Comparison of ENCODE assay signal across 7 cellular contexts in genomic region chr11:62611705-62612365, GRCh38. TPM values are rescaled to one million over a fixed set of nuclear protein-coding genes. Genes with fewer than 3 reads are reported as not detected.
DNase-seq lines count a peak whose midpoint lies in the region; ATAC-seq and TF ChIP-seq lines count a peak whose summit lies in the region.

No MANE protein-coding gene starts in this region.

- H3K9me3 ChIP-seq in aorta (ENCODE audit: control insufficient read depth, low read length): no peaks in the 10 kb centered on the region

- no peaks in the 10 kb centered on the region for H3K27me3 Mint-ChIP-seq in activated T-helper 1 cell treated with anti-CD3 and anti-CD28 coated beads, Interleukin-12 subunit alpha, Interleukin-12 subunit beta, Interleukin-2, Interleukin-4 antibody, amounts not matched to agents 30 ng/mL and 10 ng/mL and 1 ng/mL, durations not matched to agents 14 hours and 24 hours and 36 hours (ENCODE audit: insufficient read depth)

- intact Hi-C loops in activated T-helper 1 cell treated with anti-CD3 and anti-CD28 coated beads, Interleukin-12 subunit alpha, Interleukin-12 subunit beta, Interleukin-2, Interleukin-4 antibody, amounts not matched to agents 30 ng/mL and 10 ng/mL and 1 ng/mL, durations not matched to agents 14 hours and 24 hours and 36 hours (cut with micrococcal nuclease): loop anchor here (1.0 to 5.0 kb wide), 6 partner anchors 10 to 140 kb away; partner anchors contain the start of genes C11orf98, CSKMT, GANAB and INTS5
- intact Hi-C loops in aorta (cut with DNase I): no loop called here

- peak overlapping the region; percentile 97 for H3K27ac Mint-ChIP-seq in activated T-helper 1 cell treated with anti-CD3 and anti-CD28 coated beads, Interleukin-12 subunit alpha, Interleukin-12 subunit beta, Interleukin-2, Interleukin-4 antibody, amounts not matched to agents 30 ng/mL and 10 ng/mL and 1 ng/mL, durations not matched to agents 14 hours and 24 hours and 36 hours

- WGBS in aorta, 2 donors: 0% methylated on average over 32 to 34 of the region's 34 CpGs

- ATAC-seq in GM18502 (IDR thresholded peaks at IDR 0.05; ENCODE audit: poor library complexity, unreplicated experiment): peak; percentile 20
- ATAC-seq in HG02642 (IDR thresholded peaks at IDR 0.05; ENCODE audit: poor library complexity, unreplicated experiment): peak; percentile 22
- ATAC-seq in aorta (ENCODE audit: low FRiP score): peak; percentile 17

- H3K4me1 ChIP-seq in aorta (ENCODE audit: control insufficient read depth in 1 of 2, insufficient read depth in 2 of 2, low read length in 2 of 2): no peaks in the 10 kb centered on the region

- DNase-seq in NCI-H526 treated with DMSO at 0.1 percent for 48 hours (lab: John Stamatoyannopoulos, UW) (peak; percentile 36), fibroblast of villous mesenchyme (ENCODE audit: low read depth) (peak; percentile 55), occipital lobe (lab: John Stamatoyannopoulos, UW) (peak; percentile 31), aorta (peak; percentile 81 to 82)
- no peak for DNase-seq in activated T-helper 1 cell treated with anti-CD3 and anti-CD28 coated beads, Interleukin-12 subunit alpha, Interleukin-12 subunit beta, Interleukin-2, Interleukin-4 antibody, amounts not matched to agents 30 ng/mL and 10 ng/mL and 1 ng/mL, durations not matched to agents 14 hours and 24 hours and 36 hours (ENCODE audit: low spot score)

- no peaks in the 10 kb centered on the region for H3K27me3 ChIP-seq in aorta (ENCODE audit: control insufficient read depth in 1 of 2, insufficient read depth in 2 of 2, low read length in 1 of 2)

- H3K4me3 ChIP-seq in fibroblast of villous mesenchyme (ENCODE audit: low read depth, low read length): peak overlapping the region; percentile 63
- H3K4me3 ChIP-seq in aorta (ENCODE audit: low read length in 2 of 2): peak overlapping the region; percentile 65 to 76

- peaks cover 21% of the 10 kb centered on the region for H3K36me3 Mint-ChIP-seq in activated T-helper 1 cell treated with anti-CD3 and anti-CD28 coated beads, Interleukin-12 subunit alpha, Interleukin-12 subunit beta, Interleukin-2, Interleukin-4 antibody, amounts not matched to agents 30 ng/mL and 10 ng/mL and 1 ng/mL, durations not matched to agents 14 hours and 24 hours and 36 hours (ENCODE audit: low read depth)

- TF ChIP-seq CTCF in fibroblast of villous mesenchyme (IDR thresholded peaks at IDR 0.05; ENCODE audit: insufficient read depth, low read depth, low read length): no peak

- H3K36me3 ChIP-seq in aorta (ENCODE audit: control insufficient read depth in 1 of 2, insufficient read depth in 2 of 2, low read length in 1 of 2): peaks cover 0 to 2% of the 10 kb centered on the region in 2 donors

- H3K4me3 Mint-ChIP-seq in activated T-helper 1 cell treated with anti-CD3 and anti-CD28 coated beads, Interleukin-12 subunit alpha, Interleukin-12 subunit beta, Interleukin-2, Interleukin-4 antibody, amounts not matched to agents 30 ng/mL and 10 ng/mL and 1 ng/mL, durations not matched to agents 14 hours and 24 hours and 36 hours: peak overlapping the region; percentile 96

- peak overlapping the region; percentile 76 to 80 for H3K27ac ChIP-seq in aorta (ENCODE audit: low read depth in 1 of 2, low read length in 2 of 2)

- peaks cover 32% of the 10 kb centered on the region for H3K4me1 Mint-ChIP-seq in activated T-helper 1 cell treated with anti-CD3 and anti-CD28 coated beads, Interleukin-12 subunit alpha, Interleukin-12 subunit beta, Interleukin-2, Interleukin-4 antibody, amounts not matched to agents 30 ng/mL and 10 ng/mL and 1 ng/mL, durations not matched to agents 14 hours and 24 hours and 36 hours (ENCODE audit: low read depth)

- H3K9me3 Mint-ChIP-seq in activated T-helper 1 cell treated with anti-CD3 and anti-CD28 coated beads, Interleukin-12 subunit alpha, Interleukin-12 subunit beta, Interleukin-2, Interleukin-4 antibody, amounts not matched to agents 30 ng/mL and 10 ng/mL and 1 ng/mL, durations not matched to agents 14 hours and 24 hours and 36 hours: no peaks in the 10 kb centered on the region

RNA-seq across cellular contexts. Expression of gene EML3, which starts 0.7 kb away (rescaled TPM):
- total RNA-seq in activated T-helper 1 cell treated with anti-CD3 and anti-CD28 coated beads, Interleukin-12 subunit alpha, Interleukin-12 subunit beta, Interleukin-2, Interleukin-4 antibody, amounts not matched to agents 30 ng/mL and 10 ng/mL and 1 ng/mL, durations not matched to agents 14 hours and 24 hours and 36 hours: 164 and 167 TPM in 2 replicates
- total RNA-seq in fibroblast of villous mesenchyme (15.5 and 21.6 TPM in 2 replicates), occipital lobe (4.5 TPM), aorta (100 to 1,000 TPM in 1 of 2 donors, 10 to 100 TPM in 1; 93.7 to 134 TPM)
- polyA plus RNA-seq in aorta: 100 to 1,000 TPM in 1 of 2 donors, 10 to 100 TPM in 1; 15.7 to 182 TPM

RNA-seq across cellular contexts. Expression of gene ROM1, which starts 1.2 kb away (rescaled TPM):
- total RNA-seq in activated T-helper 1 cell treated with anti-CD3 and anti-CD28 coated beads, Interleukin-12 subunit alpha, Interleukin-12 subunit beta, Interleukin-2, Interleukin-4 antibody, amounts not matched to agents 30 ng/mL and 10 ng/mL and 1 ng/mL, durations not matched to agents 14 hours and 24 hours and 36 hours: 2.5 and 3.2 TPM in 2 replicates
- 2.9 and 3.0 TPM in 2 replicates for total RNA-seq in fibroblast of villous mesenchyme
- 3.1 TPM for total RNA-seq in occipital lobe
- 10 to 100 TPM in 1 of 2 donors, 1 to 10 TPM in 1; 9.0 to 15.6 TPM for total RNA-seq in aorta
- polyA plus RNA-seq in aorta: 10 to 100 TPM; 33.2 to 33.9 TPM

RNA-seq across cellular contexts. Expression of gene B3GAT3, which starts 10.0 kb away (rescaled TPM):
- 93.8 and 94.3 TPM in 2 replicates for total RNA-seq in activated T-helper 1 cell treated with anti-CD3 and anti-CD28 coated beads, Interleukin-12 subunit alpha, Interleukin-12 subunit beta, Interleukin-2, Interleukin-4 antibody, amounts not matched to agents 30 ng/mL and 10 ng/mL and 1 ng/mL, durations not matched to agents 14 hours and 24 hours and 36 hours
- total RNA-seq in fibroblast of villous mesenchyme: 35.4 and 36.3 TPM in 2 replicates
- total RNA-seq in occipital lobe: 21.4 TPM
- total RNA-seq in aorta: 10 to 100 TPM; 26.7 to 39.7 TPM
- polyA plus RNA-seq in aorta: 10 to 100 TPM; 12.6 to 45.2 TPM

RNA-seq across cellular contexts. Expression of gene MTA2, which starts 10.2 kb away (rescaled TPM):
- 224 and 230 TPM in 2 replicates for total RNA-seq in activated T-helper 1 cell treated with anti-CD3 and anti-CD28 coated beads, Interleukin-12 subunit alpha, Interleukin-12 subunit beta, Interleukin-2, Interleukin-4 antibody, amounts not matched to agents 30 ng/mL and 10 ng/mL and 1 ng/mL, durations not matched to agents 14 hours and 24 hours and 36 hours
- total RNA-seq in fibroblast of villous mesenchyme (145 and 197 TPM in 2 replicates), occipital lobe (129 TPM), aorta (10 to 100 TPM; 80.1 to 87.9 TPM)
- 10 to 100 TPM; 13.5 to 40.3 TPM for polyA plus RNA-seq in aorta

RNA-seq across cellular contexts. Expression of gene TUT1, which starts 20.5 kb away (rescaled TPM):
- 38.7 and 40.7 TPM in 2 replicates for total RNA-seq in activated T-helper 1 cell treated with anti-CD3 and anti-CD28 coated beads, Interleukin-12 subunit alpha, Interleukin-12 subunit beta, Interleukin-2, Interleukin-4 antibody, amounts not matched to agents 30 ng/mL and 10 ng/mL and 1 ng/mL, durations not matched to agents 14 hours and 24 hours and 36 hours
- total RNA-seq in fibroblast of villous mesenchyme: 4.3 and 5.2 TPM in 2 replicates
- 4.5 TPM for total RNA-seq in occipital lobe
- 10 to 100 TPM; 14.8 to 14.9 TPM for total RNA-seq in aorta
- 10 to 100 TPM in 1 of 2 donors, 1 to 10 TPM in 1; 1.6 to 10.8 TPM for polyA plus RNA-seq in aorta
